3 cellular contexts compared by ENCODE assay signal in genomic region chr4:629636-629915, GRCh38.
TF ChIP-seq lines count a peak whose summit lies in the region.

No MANE protein-coding gene starts in this region.

TF ChIP-seq in SK-N-SH, 30 proteins besides CTCF, POLR2A, EP300 and RAD21 (continued from another document):
- TF ChIP-seq ZBTB33 (IDR thresholded peaks at IDR 0.05; ENCODE audit: borderline replicate concordance, low read depth) (no peak), JUND (IDR thresholded peaks at IDR 0.05) (no peak), NFIC (IDR thresholded peaks at IDR 0.05; ENCODE audit: borderline replicate concordance) (no peak), FOXJ3 (CRISPR knock-in tag; IDR thresholded peaks at IDR 0.05) (no peak), IRF3 (IDR thresholded peaks at IDR 0.05; ENCODE audit: low read depth, low read length) (no peak), NRF1 (IDR thresholded peaks at IDR 0.05; ENCODE audit: low read depth, low read length) (no peak), ELF1 (IDR thresholded peaks at IDR 0.05) (no peak), MAX (IDR thresholded peaks at IDR 0.05; ENCODE audit: low read depth) (no peak), TCF12 (IDR thresholded peaks at IDR 0.05) (no peak)
- TF ChIP-seq, protein P1, sequence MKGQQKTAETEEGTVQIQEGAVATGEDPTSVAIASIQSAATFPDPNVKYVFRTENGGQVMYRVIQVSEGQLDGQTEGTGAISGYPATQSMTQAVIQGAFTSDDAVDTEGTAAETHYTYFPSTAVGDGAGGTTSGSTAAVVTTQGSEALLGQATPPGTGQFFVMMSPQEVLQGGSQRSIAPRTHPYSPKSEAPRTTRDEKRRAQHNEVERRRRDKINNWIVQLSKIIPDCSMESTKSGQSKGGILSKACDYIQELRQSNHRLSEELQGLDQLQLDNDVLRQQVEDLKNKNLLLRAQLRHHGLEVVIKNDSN (IDR thresholded peaks at IDR 0.05; ENCODE audit: borderline replicate concordance, low read depth) = no peak

TF ChIP-seq in SK-N-SH treated with all-trans-retinoic acid at 6 μM for 48 hours, 23 proteins besides CTCF, POLR2A, EP300 and RAD21 (continues in another document):
- TF ChIP-seq, protein P2, sequence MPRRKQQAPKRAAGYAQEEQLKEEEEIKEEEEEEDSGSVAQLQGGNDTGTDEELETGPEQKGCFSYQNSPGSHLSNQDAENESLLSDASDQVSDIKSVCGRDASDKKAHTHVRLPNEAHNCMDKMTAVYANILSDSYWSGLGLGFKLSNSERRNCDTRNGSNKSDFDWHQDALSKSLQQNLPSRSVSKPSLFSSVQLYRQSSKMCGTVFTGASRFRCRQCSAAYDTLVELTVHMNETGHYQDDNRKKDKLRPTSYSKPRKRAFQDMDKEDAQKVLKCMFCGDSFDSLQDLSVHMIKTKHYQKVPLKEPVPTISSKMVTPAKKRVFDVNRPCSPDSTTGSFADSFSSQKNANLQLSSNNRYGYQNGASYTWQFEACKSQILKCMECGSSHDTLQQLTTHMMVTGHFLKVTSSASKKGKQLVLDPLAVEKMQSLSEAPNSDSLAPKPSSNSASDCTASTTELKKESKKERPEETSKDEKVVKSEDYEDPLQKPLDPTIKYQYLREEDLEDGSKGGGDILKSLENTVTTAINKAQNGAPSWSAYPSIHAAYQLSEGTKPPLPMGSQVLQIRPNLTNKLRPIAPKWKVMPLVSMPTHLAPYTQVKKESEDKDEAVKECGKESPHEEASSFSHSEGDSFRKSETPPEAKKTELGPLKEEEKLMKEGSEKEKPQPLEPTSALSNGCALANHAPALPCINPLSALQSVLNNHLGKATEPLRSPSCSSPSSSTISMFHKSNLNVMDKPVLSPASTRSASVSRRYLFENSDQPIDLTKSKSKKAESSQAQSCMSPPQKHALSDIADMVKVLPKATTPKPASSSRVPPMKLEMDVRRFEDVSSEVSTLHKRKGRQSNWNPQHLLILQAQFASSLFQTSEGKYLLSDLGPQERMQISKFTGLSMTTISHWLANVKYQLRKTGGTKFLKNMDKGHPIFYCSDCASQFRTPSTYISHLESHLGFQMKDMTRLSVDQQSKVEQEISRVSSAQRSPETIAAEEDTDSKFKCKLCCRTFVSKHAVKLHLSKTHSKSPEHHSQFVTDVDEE (CRISPR knock-in tag; IDR thresholded peaks at IDR 0.05) = no peak
- no peak for TF ChIP-seq BACH2 (CRISPR knock-in tag; IDR thresholded peaks at IDR 0.05; ENCODE audit: borderline replicate concordance)
- no peak for TF ChIP-seq ZC3H10 (CRISPR knock-in tag; IDR thresholded peaks at IDR 0.05)
- TF ChIP-seq, protein P3, sequence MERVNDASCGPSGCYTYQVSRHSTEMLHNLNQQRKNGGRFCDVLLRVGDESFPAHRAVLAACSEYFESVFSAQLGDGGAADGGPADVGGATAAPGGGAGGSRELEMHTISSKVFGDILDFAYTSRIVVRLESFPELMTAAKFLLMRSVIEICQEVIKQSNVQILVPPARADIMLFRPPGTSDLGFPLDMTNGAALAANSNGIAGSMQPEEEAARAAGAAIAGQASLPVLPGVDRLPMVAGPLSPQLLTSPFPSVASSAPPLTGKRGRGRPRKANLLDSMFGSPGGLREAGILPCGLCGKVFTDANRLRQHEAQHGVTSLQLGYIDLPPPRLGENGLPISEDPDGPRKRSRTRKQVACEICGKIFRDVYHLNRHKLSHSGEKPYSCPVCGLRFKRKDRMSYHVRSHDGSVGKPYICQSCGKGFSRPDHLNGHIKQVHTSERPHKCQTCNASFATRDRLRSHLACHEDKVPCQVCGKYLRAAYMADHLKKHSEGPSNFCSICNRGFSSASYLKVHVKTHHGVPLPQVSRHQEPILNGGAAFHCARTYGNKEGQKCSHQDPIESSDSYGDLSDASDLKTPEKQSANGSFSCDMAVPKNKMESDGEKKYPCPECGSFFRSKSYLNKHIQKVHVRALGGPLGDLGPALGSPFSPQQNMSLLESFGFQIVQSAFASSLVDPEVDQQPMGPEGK (CRISPR knock-in tag; IDR thresholded peaks at IDR 0.05; ENCODE audit: borderline replicate concordance) = no peak
- no peak for TF ChIP-seq ZNF8 (CRISPR knock-in tag; IDR thresholded peaks at IDR 0.05)
- no peak for TF ChIP-seq SNAI2 (CRISPR knock-in tag; IDR thresholded peaks at IDR 0.05)
- no peak for TF ChIP-seq ZNF565 (CRISPR knock-in tag; conservative IDR thresholded peaks at IDR 0.05; ENCODE audit: low read depth)
- TF ChIP-seq TCF4 (CRISPR knock-in tag; IDR thresholded peaks at IDR 0.05; ENCODE audit: borderline replicate concordance) = no peak
- no peak for TF ChIP-seq ESRRG (CRISPR knock-in tag; IDR thresholded peaks at IDR 0.05)
- TF ChIP-seq, protein P4, sequence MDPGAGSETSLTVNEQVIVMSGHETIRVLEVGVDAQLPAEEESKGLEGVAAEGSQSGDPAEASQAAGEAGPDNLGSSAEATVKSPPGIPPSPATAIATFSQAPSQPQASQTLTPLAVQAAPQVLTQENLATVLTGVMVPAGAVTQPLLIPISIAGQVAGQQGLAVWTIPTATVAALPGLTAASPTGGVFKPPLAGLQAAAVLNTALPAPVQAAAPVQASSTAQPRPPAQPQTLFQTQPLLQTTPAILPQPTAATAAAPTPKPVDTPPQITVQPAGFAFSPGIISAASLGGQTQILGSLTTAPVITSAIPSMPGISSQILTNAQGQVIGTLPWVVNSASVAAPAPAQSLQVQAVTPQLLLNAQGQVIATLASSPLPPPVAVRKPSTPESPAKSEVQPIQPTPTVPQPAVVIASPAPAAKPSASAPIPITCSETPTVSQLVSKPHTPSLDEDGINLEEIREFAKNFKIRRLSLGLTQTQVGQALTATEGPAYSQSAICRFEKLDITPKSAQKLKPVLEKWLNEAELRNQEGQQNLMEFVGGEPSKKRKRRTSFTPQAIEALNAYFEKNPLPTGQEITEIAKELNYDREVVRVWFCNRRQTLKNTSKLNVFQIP (CRISPR knock-in tag; IDR thresholded peaks at IDR 0.05; ENCODE audit: borderline replicate concordance, low read depth) = no peak
- no peak for TF ChIP-seq CSRNP3 (CRISPR knock-in tag; IDR thresholded peaks at IDR 0.05)
- no peak for TF ChIP-seq ARNTL (CRISPR knock-in tag; IDR thresholded peaks at IDR 0.05; ENCODE audit: borderline replicate concordance, low read depth)
- no peak for TF ChIP-seq ISL1 (CRISPR knock-in tag; IDR thresholded peaks at IDR 0.05)
- TF ChIP-seq RARB (CRISPR knock-in tag; IDR thresholded peaks at IDR 0.05) = no peak
- TF ChIP-seq PPARA (CRISPR knock-in tag; IDR thresholded peaks at IDR 0.05; ENCODE audit: borderline replicate concordance) = no peak
- TF ChIP-seq GLIS3 (CRISPR knock-in tag; IDR thresholded peaks at IDR 0.05) = no peak
- TF ChIP-seq ZFP3 (CRISPR knock-in tag; IDR thresholded peaks at IDR 0.05) = no peak

TF ChIP-seq in WTC11, 78 proteins besides CTCF, POLR2A, EP300 and RAD21 (continued from another document):
- TF ChIP-seq STAT6 (CRISPR knock-in tag; conservative IDR thresholded peaks at IDR 0.05; ENCODE audit: low read depth) (no peak), E2F5 (CRISPR knock-in tag; IDR thresholded peaks at IDR 0.05) (no peak), USF2 (CRISPR knock-in tag; IDR thresholded peaks at IDR 0.05) (no peak), ZNF121 (CRISPR knock-in tag; IDR thresholded peaks at IDR 0.05) (no peak), ZNF232 (CRISPR knock-in tag; IDR thresholded peaks at IDR 0.05) (no peak), RORB (CRISPR knock-in tag; IDR thresholded peaks at IDR 0.05) (no peak), MAX (CRISPR knock-in tag; IDR thresholded peaks at IDR 0.05) (no peak), ATF6 (CRISPR knock-in tag; IDR thresholded peaks at IDR 0.05) (no peak), ZNF138 (CRISPR knock-in tag; conservative IDR thresholded peaks at IDR 0.05) (no peak), TCF7 (CRISPR knock-in tag; IDR thresholded peaks at IDR 0.05; ENCODE audit: low read depth) (no peak)
- TF ChIP-seq, protein P5, sequence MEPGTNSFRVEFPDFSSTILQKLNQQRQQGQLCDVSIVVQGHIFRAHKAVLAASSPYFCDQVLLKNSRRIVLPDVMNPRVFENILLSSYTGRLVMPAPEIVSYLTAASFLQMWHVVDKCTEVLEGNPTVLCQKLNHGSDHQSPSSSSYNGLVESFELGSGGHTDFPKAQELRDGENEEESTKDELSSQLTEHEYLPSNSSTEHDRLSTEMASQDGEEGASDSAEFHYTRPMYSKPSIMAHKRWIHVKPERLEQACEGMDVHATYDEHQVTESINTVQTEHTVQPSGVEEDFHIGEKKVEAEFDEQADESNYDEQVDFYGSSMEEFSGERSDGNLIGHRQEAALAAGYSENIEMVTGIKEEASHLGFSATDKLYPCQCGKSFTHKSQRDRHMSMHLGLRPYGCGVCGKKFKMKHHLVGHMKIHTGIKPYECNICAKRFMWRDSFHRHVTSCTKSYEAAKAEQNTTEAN (CRISPR knock-in tag; IDR thresholded peaks at IDR 0.05) = no peak
- TF ChIP-seq, protein P6, sequence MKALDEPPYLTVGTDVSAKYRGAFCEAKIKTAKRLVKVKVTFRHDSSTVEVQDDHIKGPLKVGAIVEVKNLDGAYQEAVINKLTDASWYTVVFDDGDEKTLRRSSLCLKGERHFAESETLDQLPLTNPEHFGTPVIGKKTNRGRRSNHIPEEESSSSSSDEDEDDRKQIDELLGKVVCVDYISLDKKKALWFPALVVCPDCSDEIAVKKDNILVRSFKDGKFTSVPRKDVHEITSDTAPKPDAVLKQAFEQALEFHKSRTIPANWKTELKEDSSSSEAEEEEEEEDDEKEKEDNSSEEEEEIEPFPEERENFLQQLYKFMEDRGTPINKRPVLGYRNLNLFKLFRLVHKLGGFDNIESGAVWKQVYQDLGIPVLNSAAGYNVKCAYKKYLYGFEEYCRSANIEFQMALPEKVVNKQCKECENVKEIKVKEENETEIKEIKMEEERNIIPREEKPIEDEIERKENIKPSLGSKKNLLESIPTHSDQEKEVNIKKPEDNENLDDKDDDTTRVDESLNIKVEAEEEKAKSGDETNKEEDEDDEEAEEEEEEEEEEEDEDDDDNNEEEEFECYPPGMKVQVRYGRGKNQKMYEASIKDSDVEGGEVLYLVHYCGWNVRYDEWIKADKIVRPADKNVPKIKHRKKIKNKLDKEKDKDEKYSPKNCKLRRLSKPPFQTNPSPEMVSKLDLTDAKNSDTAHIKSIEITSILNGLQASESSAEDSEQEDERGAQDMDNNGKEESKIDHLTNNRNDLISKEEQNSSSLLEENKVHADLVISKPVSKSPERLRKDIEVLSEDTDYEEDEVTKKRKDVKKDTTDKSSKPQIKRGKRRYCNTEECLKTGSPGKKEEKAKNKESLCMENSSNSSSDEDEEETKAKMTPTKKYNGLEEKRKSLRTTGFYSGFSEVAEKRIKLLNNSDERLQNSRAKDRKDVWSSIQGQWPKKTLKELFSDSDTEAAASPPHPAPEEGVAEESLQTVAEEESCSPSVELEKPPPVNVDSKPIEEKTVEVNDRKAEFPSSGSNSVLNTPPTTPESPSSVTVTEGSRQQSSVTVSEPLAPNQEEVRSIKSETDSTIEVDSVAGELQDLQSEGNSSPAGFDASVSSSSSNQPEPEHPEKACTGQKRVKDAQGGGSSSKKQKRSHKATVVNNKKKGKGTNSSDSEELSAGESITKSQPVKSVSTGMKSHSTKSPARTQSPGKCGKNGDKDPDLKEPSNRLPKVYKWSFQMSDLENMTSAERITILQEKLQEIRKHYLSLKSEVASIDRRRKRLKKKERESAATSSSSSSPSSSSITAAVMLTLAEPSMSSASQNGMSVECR (CRISPR knock-in tag; IDR thresholded peaks at IDR 0.05; ENCODE audit: borderline replicate concordance) = no peak
